34 cellular contexts compared by ENCODE assay signal in the genomic region with DNA sequence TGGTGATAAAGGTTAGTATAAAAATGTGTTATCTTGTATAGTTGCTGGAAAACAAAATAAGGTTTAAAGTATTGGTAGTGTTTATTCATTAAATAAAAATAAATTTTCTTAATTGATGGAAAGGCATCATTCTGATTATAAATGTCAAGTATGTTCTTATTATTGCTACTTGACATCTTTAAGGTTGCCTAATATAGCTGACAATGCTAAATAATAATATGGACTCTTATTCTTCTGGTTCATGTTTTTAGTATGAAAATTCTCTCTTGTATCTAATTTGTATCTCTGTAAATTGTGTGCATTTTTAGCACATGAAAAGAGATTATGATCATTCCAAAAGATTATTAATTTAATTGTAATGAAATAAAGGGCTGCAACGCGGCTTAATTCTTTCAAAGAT. TPM values are rescaled to one million over a fixed set of nuclear protein-coding genes. Genes with fewer than 3 reads are reported as not detected.
"Had no signal": no experiment of that assay in that cellular context is flagged by ENCODE, and none has a peak within 500 bp of the region (broad histone marks: within the 10 kb centered on the region; RNA-seq: fewer than 3 reads in every experiment).

No MANE protein-coding gene starts in this region.

- H3K9me3 ChIP-seq: breast epithelium, esophagus muscularis mucosa, gastroesophageal sphincter, heart right ventricle had no signal

- H3K27ac ChIP-seq: adrenal gland, breast epithelium, cardiac muscle cell, coronary artery, dorsolateral prefrontal cortex, esophagus muscularis mucosa, gastroesophageal sphincter, heart right ventricle had no signal

- H3K4me1 ChIP-seq: adrenal gland, breast epithelium, esophagus muscularis mucosa, gastroesophageal sphincter had no signal

- H3K27me3 ChIP-seq: adrenal gland, breast epithelium, cardiac muscle cell, dorsolateral prefrontal cortex, esophagus muscularis mucosa, gastroesophageal sphincter, heart right ventricle had no signal

- H3K36me3 ChIP-seq: adrenal gland, breast epithelium, cardiac muscle cell, esophagus muscularis mucosa, gastroesophageal sphincter, heart right ventricle had no signal

- ATAC-seq: activated CD4-positive, alpha-beta T cell treated with anti-CD3 and anti-CD28 coated beads for 36 hours; activated CD8-positive, alpha-beta memory T cell treated with anti-CD3 and anti-CD28 coated beads, Interleukin-2, amount 10 ng/mL, durations not matched to agents 7 days and 5 days; activated CD8-positive, alpha-beta T cell treated with anti-CD3 and anti-CD28 coated beads, Interleukin-2, amount 10 ng/mL, durations not matched to agents 7 days and 5 days; activated naive CD8-positive, alpha-beta T cell treated with anti-CD3 and anti-CD28 coated beads, Interleukin-2, amount 50 U/mL, for 24 hours; gastroesophageal sphincter; heart right ventricle; T-cell; T-helper 17 cell had no signal

- DNase-seq: activated CD4-positive, alpha-beta memory T cell treated with anti-CD3 and anti-CD28 coated beads for 36 hours; activated CD4-positive, alpha-beta T cell treated with anti-CD3 and anti-CD28 coated beads for 36 hours; activated CD4-positive, alpha-beta T cell treated with anti-CD3 and anti-CD28 coated beads, Interleukin-2, amount 10 ng/mL, durations not matched to agents 24 days and 14 days; activated CD4-positive, CD25-positive, alpha-beta regulatory T cell; activated CD4-positive, CD25-positive, alpha-beta regulatory T cell treated with anti-CD3 and anti-CD28 coated beads, Interleukin-2, amount 50 U/mL, for 72 hours; activated CD8-positive, alpha-beta memory T cell treated with anti-CD3 and anti-CD28 coated beads, Interleukin-2, amount 10 ng/mL, durations not matched to agents 7 days and 5 days; activated CD8-positive, alpha-beta memory T cell treated with anti-CD3 and anti-CD28 coated beads, Interleukin-2, amount 50 U/mL, for 4 hours; activated CD8-positive, alpha-beta T cell treated with anti-CD3 and anti-CD28 coated beads, Interleukin-2, amount 10 ng/mL, durations not matched to agents 7 days and 5 days; activated effector memory CD4-positive, alpha-beta T cell treated with anti-CD3 and anti-CD28 coated beads, Interleukin-2, amount 50 U/mL, for 16 hours; activated naive CD4-positive, alpha-beta T cell treated with anti-CD3 and anti-CD28 coated beads for 36 hours; activated naive CD8-positive, alpha-beta T cell treated with anti-CD3 and anti-CD28 coated beads for 36 hours; activated naive CD8-positive, alpha-beta T cell treated with anti-CD3 and anti-CD28 coated beads, Interleukin-2, amount 50 U/mL, for 24 hours; activated T-cell treated with anti-CD3 and anti-CD28 coated beads, Interleukin-2, amount 50 U/mL, for 1 hour; activated T-cell treated with anti-CD3 and anti-CD28 coated beads, Interleukin-2, amount 50 U/mL, for 48 hours; adrenal gland; amygdala; aorta; central memory CD4-positive, alpha-beta T cell; cerebellar nuclear complex; dorsolateral prefrontal cortex; effector memory CD4-positive, alpha-beta T cell; endodermal cell; erythroblast; foreskin melanocyte; heart right ventricle; T-cell; T-helper 17 cell; T1000 had no signal

- H3K4me3 ChIP-seq: adrenal gland, breast epithelium, cardiac muscle cell, coronary artery, dorsolateral prefrontal cortex, esophagus muscularis mucosa, gastroesophageal sphincter, heart right ventricle had no signal

RNA-seq across cellular contexts. Expression of a gene that starts 35.9 kb away (rescaled TPM):
- total RNA-seq: glomerular endothelial cell had no signal
